ENCODE assay signal across 21 cellular contexts in genomic region chr16:25078386-25078978, GRCh38. TPM values are rescaled to one million over a fixed set of nuclear protein-coding genes. Genes with fewer than 3 reads are reported as not detected.
DNase-seq lines count a peak whose midpoint lies in the region; ATAC-seq, FAIRE-seq and TF ChIP-seq lines count a peak whose summit lies in the region.
"Had no signal": no experiment of that assay in that cellular context is flagged by ENCODE, and none has a peak within 500 bp of the region (broad histone marks: within the 10 kb centered on the region; RNA-seq: fewer than 3 reads in every experiment).

No MANE protein-coding gene starts in this region.

- H3K9me3 ChIP-seq in HepG2 (ENCODE audit: low read length) (no peaks in the 10 kb centered on the region), right lobe of liver (no peaks in the 10 kb centered on the region), OCI-LY7 (ENCODE audit: low read length) (peaks cover 12% of the 10 kb centered on the region; the same call in 1 of the 2 replicates), K562 (replicated peaks; ENCODE audit: control insufficient read depth, insufficient read depth, low read depth, low read length) (no peaks in the 10 kb centered on the region; the same call in 1 of the 2 replicates)
- H3K9me3 ChIP-seq: A549, Caco-2 had no signal

- no peak for TF ChIP-seq RAD21 in HepG2 (CRISPR knock-in tag; IDR thresholded peaks at IDR 0.05)
- no peak for TF ChIP-seq RAD21 in K562 (CRISPR knock-in tag; conservative IDR thresholded peaks at IDR 0.05 in 1 of 2, IDR thresholded peaks at IDR 0.05 in 1 of 2)

- H3K27ac ChIP-seq in HepG2 (ENCODE audit: extremely low read length, insufficient read depth, low read length): no peak overlapping the region
- H3K27ac ChIP-seq in right lobe of liver: no peak overlapping the region
- H3K27ac ChIP-seq in OCI-LY7 (ENCODE audit: low read depth, low read length, poor library complexity, severe bottlenecking): no peak overlapping the region
- no peak overlapping the region for H3K27ac ChIP-seq in K562 (ENCODE audit: extremely low read depth, low read depth, low read length)
- H3K27ac ChIP-seq: 22Rv1; A549; BLaER1 treated with 17β-estradiol and CSF1 and Interleukin-3, amounts not matched to agents 10 nM and 100 nM; C4-2B had no signal

- H2AFZ ChIP-seq in HepG2 (ENCODE audit: low read length): no peak overlapping the region
- H2AFZ ChIP-seq in OCI-LY7 (ENCODE audit: low read length): no peak overlapping the region
- no peak overlapping the region for H2AFZ ChIP-seq in K562 (ENCODE audit: low read depth, low read length)

- no peaks in the 10 kb centered on the region for H3K9me1 ChIP-seq in K562 (ENCODE audit: control insufficient read depth, insufficient read depth, low read length)

- no peak for ATAC-seq in HepG2
- ATAC-seq in right lobe of liver: no peak
- ATAC-seq in K562: no peak
- ATAC-seq: A549; CD8-positive, alpha-beta T cell had no signal

- H3K27me3 ChIP-seq in HepG2 (ENCODE audit: control insufficient read depth in 1 of 2, insufficient read depth in 2 of 2, low read length in 2 of 2): peaks cover 3 to 27% of the 10 kb centered on the region in 2 experiments; a peak in 4 of 5 replicates
- no peaks in the 10 kb centered on the region for H3K27me3 ChIP-seq in right lobe of liver
- no peaks in the 10 kb centered on the region for H3K27me3 ChIP-seq in K562 (ENCODE audit: control insufficient read depth in 2 of 2, insufficient read depth in 2 of 2, low read length in 2 of 2)
- H3K27me3 ChIP-seq: BLaER1 treated with 17β-estradiol and CSF1 and Interleukin-3, amounts not matched to agents 10 nM and 100 nM had no signal

- WGBS in HepG2 (ENCODE audit: low lambda C conversion rate): 17% methylated on average over 2 of the region's 2 CpGs
- WGBS in right lobe of liver (ENCODE audit: insufficient coverage, low coverage, low lambda C conversion rate, missing lambda C conversion rate): 100% methylated on average over 2 of the region's 2 CpGs
- 54% methylated on average over 2 of the region's 2 CpGs for WGBS in K562 (ENCODE audit: insufficient coverage, low coverage, missing lambda C conversion rate)

- in situ Hi-C loops in HepG2 (cut with HindIII; ENCODE audit: extremely low pct_ligation_motif_present, low pct_unique_long_range_greater_than_20kb): no loop called here
- in situ Hi-C loops in K562 (cut with MboI): no loop called here

- no peaks in the 10 kb centered on the region for H3K9me2 ChIP-seq in OCI-LY7 (ENCODE audit: insufficient read depth, low read length)

- H3K36me3 ChIP-seq in HepG2 (replicated peaks in 1 of 2; ENCODE audit: control insufficient read depth in 1 of 2, insufficient read depth in 2 of 2, low read length in 2 of 2) (no peaks in the 10 kb centered on the region), right lobe of liver (no peaks in the 10 kb centered on the region), OCI-LY7 (ENCODE audit: insufficient read depth, low read length) (no peaks in the 10 kb centered on the region; the same call in 1 of the 2 replicates), K562 (ENCODE audit: control insufficient read depth, insufficient read depth, low read length) (no peaks in the 10 kb centered on the region)
- H3K36me3 ChIP-seq: BLaER1 treated with 17β-estradiol and CSF1 and Interleukin-3, amounts not matched to agents 10 nM and 100 nM had no signal

- no peaks in the 10 kb centered on the region for H3K4me1 ChIP-seq in HepG2 (ENCODE audit: insufficient read depth, low read length)
- no peaks in the 10 kb centered on the region for H3K4me1 ChIP-seq in right lobe of liver
- H3K4me1 ChIP-seq in OCI-LY7 (ENCODE audit: insufficient read depth, low read length, poor library complexity, severe bottlenecking): peaks cover 17% of the 10 kb centered on the region
- peaks cover 0 to 15% of the 10 kb centered on the region in 2 experiments; a peak in 2 of 5 replicates for H3K4me1 ChIP-seq in K562 (replicated peaks in 1 of 2; ENCODE audit: control insufficient read depth in 2 of 2, insufficient read depth in 2 of 2, low read length in 2 of 2)
- H3K4me1 ChIP-seq: A549; BLaER1 treated with 17β-estradiol and CSF1 and Interleukin-3, amounts not matched to agents 10 nM and 100 nM had no signal

- H3K79me2 ChIP-seq in HepG2 (ENCODE audit: insufficient read depth, low read length): no peaks in the 10 kb centered on the region
- no peaks in the 10 kb centered on the region for H3K79me2 ChIP-seq in OCI-LY7 (ENCODE audit: insufficient read depth, low read depth, low read length)
- H3K79me2 ChIP-seq in K562 (ENCODE audit: control insufficient read depth, insufficient read depth, low read length): no peaks in the 10 kb centered on the region

- H4K20me1 ChIP-seq in HepG2 (ENCODE audit: insufficient read depth, low read length) (no peaks in the 10 kb centered on the region), OCI-LY7 (ENCODE audit: insufficient read depth, low read length) (no peaks in the 10 kb centered on the region), K562 (replicated peaks; ENCODE audit: control insufficient read depth, insufficient read depth, low read length) (no peaks in the 10 kb centered on the region)
- H4K20me1 ChIP-seq: BLaER1 treated with 17β-estradiol and CSF1 and Interleukin-3, amounts not matched to agents 10 nM and 100 nM had no signal

- TF ChIP-seq POLR2A in HepG2 (IDR thresholded peaks at IDR 0.05; ENCODE audit: insufficient read depth in 1 of 2, low read depth in 2 of 2, low read length in 2 of 2) (no peak), right lobe of liver (IDR thresholded peaks at IDR 0.05) (no peak), K562 (conservative IDR thresholded peaks at IDR 0.05) (no peak)

- TF ChIP-seq CTCF in HepG2 (CRISPR knock-in tag; IDR thresholded peaks at IDR 0.05) (no peak), right lobe of liver (IDR thresholded peaks at IDR 0.05) (no peak), OCI-LY7 (conservative IDR thresholded peaks at IDR 0.05; ENCODE audit: low read length) (no peak), K562 (IDR thresholded peaks at IDR 0.05 in 2 of 3, conservative IDR thresholded peaks at IDR 0.05 in 1 of 3; ENCODE audit: insufficient read depth in 2 of 3, low read depth in 1 of 3, low read length in 3 of 3) (no peak)

- FAIRE-seq in HepG2 (lab: Jason Lieb, UNC) (no peak), K562 (lab: Jason Lieb, UNC) (no peak)
- FAIRE-seq: A549, D721Med, G401.6, GM12892, GM18507 had no signal

- POLR2A ChIA-PET in HepG2 (lab: Yijun Ruan, JAX): interaction anchor here (1.0 kb wide), 1 partner anchor 11 kb away, joined by 6 read pairs; no protein-coding TSS in a partner anchor
- POLR2A ChIA-PET in OCI-LY7 (lab: Charles Lee): no interaction called here
- POLR2A ChIA-PET in K562 (lab: Yijun Ruan, JAX): interaction anchor here (1.6 to 2.4 kb wide), 2 partner anchors 9 to 12 kb away, joined by 5 to 11 read pairs; no protein-coding TSS in a partner anchor

- no peak for DNase-seq in HepG2 (ENCODE audit: low spot score)
- no peak for DNase-seq in right lobe of liver
- DNase-seq in OCI-LY7 (ENCODE audit: low spot score): peak; percentile 14
- no peak for DNase-seq in K562 (ENCODE audit: extremely low read depth in 1 of 4, low spot score in 3 of 4)
- DNase-seq in dermis blood vessel endothelial cell: no peak
- no peak for DNase-seq in head of caudate nucleus
- DNase-seq: AML-193; Caco-2; Calu3; CD4-positive, alpha-beta T cell; CD8-positive, alpha-beta T cell; DMS79 treated with DMSO at 0.1 percent for 48 hours; GF-D8 had no signal

- BruUV-seq in HepG2 (replicated peaks; lab: Mats Ljungman, UMichigan) (no TSS peak), OCI-LY7 (replicated peaks; lab: Mats Ljungman, UMichigan) (no TSS peak), K562 (replicated peaks; lab: Mats Ljungman, UMichigan) (no TSS peak)

- CTCF ChIA-PET in HepG2 (lab: Yijun Ruan, JAX; ENCODE audit: low intra/inter-chr PET ratio, low total read pairs) (no interaction called here), OCI-LY7 (lab: Charles Lee; ENCODE audit: unreplicated experiment) (no interaction called here), K562 (lab: Yijun Ruan, JAX; ENCODE audit: low intra/inter-chr PET ratio) (no interaction called here)

- H3K4me3 ChIP-seq in HepG2 (replicated peaks in 1 of 3; ENCODE audit: insufficient read depth in 1 of 3, low read depth in 2 of 3, low read length in 3 of 3) (no peak overlapping the region), right lobe of liver (no peak overlapping the region), OCI-LY7 (ENCODE audit: low read depth, low read length, poor library complexity, severe bottlenecking) (no peak overlapping the region), K562 (no peak overlapping the region)
- H3K4me3 ChIP-seq: A549; BLaER1 treated with 17β-estradiol and CSF1 and Interleukin-3, amounts not matched to agents 10 nM and 100 nM had no signal

- TF ChIP-seq EP300 in HepG2 (IDR thresholded peaks at IDR 0.05; ENCODE audit: low read depth in 2 of 2, low read length in 2 of 2) (no peak), HepG2 (CRISPR knock-in tag; IDR thresholded peaks at IDR 0.05; ENCODE audit: borderline replicate concordance) (no peak), K562 (IDR thresholded peaks at IDR 0.05; ENCODE audit: low read length) (no peak)

- intact Hi-C loops in HepG2 (cut with micrococcal nuclease; ENCODE audit: unreplicated experiment) (no loop called here), right lobe of liver (cut with DNase I) (no loop called here), OCI-LY7 (cut with micrococcal nuclease; ENCODE audit: unreplicated experiment) (no loop called here), K562 (cut with micrococcal nuclease) (no loop called here), head of caudate nucleus (cut with DNase I) (no loop called here)

- H3K9ac ChIP-seq in HepG2 (ENCODE audit: insufficient read depth, low read depth, low read length): no peak overlapping the region
- no peak overlapping the region for H3K9ac ChIP-seq in K562 (ENCODE audit: insufficient read depth in 1 of 2, low read depth in 2 of 2, low read length in 2 of 2)
- H3K9ac ChIP-seq: BLaER1 treated with 17β-estradiol and CSF1 and Interleukin-3, amounts not matched to agents 10 nM and 100 nM had no signal

- H3K4me2 ChIP-seq in HepG2 (ENCODE audit: low read depth, low read length) (no peak overlapping the region), OCI-LY7 (ENCODE audit: low read length) (no peak overlapping the region), K562 (ENCODE audit: insufficient read depth, low read length) (no peak overlapping the region)
- H3K4me2 ChIP-seq: A549; BLaER1 treated with 17β-estradiol and CSF1 and Interleukin-3, amounts not matched to agents 10 nM and 100 nM had no signal

RNA-seq across cellular contexts. Expression of gene LCMT1, which starts 33.1 kb away (rescaled TPM):
- total RNA-seq in HepG2 (2016; rRNA removed; fragmentation: Illumina TruSeq; extraction: Trizol) (48.7 and 56.5 TPM in 2 replicates), right lobe of liver (10 to 100 TPM in 3 of 6 experiments, 1 to 10 TPM in 3; 6.2 to 12.0 (median 8.9) TPM), OCI-LY7 (2022) (41.1 and 42.0 TPM in 2 replicates), K562 (2014; rRNA removed) (26.2 and 32.3 TPM in 2 replicates), K562 (2014; rRNA removed; fragmentation: Illumina TruSeq; extraction: Trizol) (20.0 and 21.4 TPM in 2 replicates), K562 (2015; rRNA removed; fragmentation: Illumina TruSeq; extraction: Trizol) (20.8 and 21.7 TPM in 2 replicates), K562 (2021) (35.3 and 42.8 TPM in 2 replicates), dermis blood vessel endothelial cell (24.8 and 26.5 TPM in 2 replicates)
- 67.0 and 75.9 TPM in 2 replicates for total RNA-seq in HepG2 (2016; cell fraction: cytosol; rRNA removed; fragmentation: Illumina TruSeq; extraction: Trizol; ENCODE audit: low read depth)
- 51.5 and 57.1 TPM in 2 replicates for total RNA-seq in HepG2 (2016; cell fraction: insoluble cytoplasmic fraction; rRNA removed; fragmentation: Illumina TruSeq; extraction: Trizol)
- 81.3 and 87.0 TPM in 2 replicates for total RNA-seq in HepG2 (2016; cell fraction: membrane; rRNA removed; fragmentation: Illumina TruSeq; extraction: Trizol)
- total RNA-seq in HepG2 (2016; cell fraction: nucleus; rRNA removed; fragmentation: Illumina TruSeq; extraction: Trizol): 28.0 and 34.4 TPM in 2 replicates
- polyA plus RNA-seq in HepG2 (2011; rRNA removed) (41.2 and 43.7 TPM in 2 replicates), K562 (2011; rRNA removed) (29.6 and 31.2 TPM in 2 replicates), K562 (2014; fragmentation: Illumina TruSeq; extraction: Trizol) (32.5 and 42.0 TPM in 2 replicates), K562 (2014; fragmentation: Nextera tagmentation; extraction: Ambion mirVana) (10 to 100 TPM; 34.2 to 42.8 TPM), K562 (2014; rRNA removed) (22.3 and 22.9 TPM in 2 replicates)
- 42.6 and 51.2 TPM in 2 replicates for polyA plus RNA-seq in HepG2 (2011; cell fraction: cytosol; rRNA removed)
- 23.2 and 26.4 TPM in 2 replicates for polyA plus RNA-seq in HepG2 (2011; cell fraction: nucleus; rRNA removed)
- polyA plus RNA-seq in HepG2 (2012): 67.7 and 68.8 TPM in 2 replicates
- 61.9 and 62.5 TPM in 2 replicates for polyA plus RNA-seq in HepG2 (2016; cell fraction: cytosol; fragmentation: Illumina TruSeq; extraction: Trizol; ENCODE audit: low read depth)
- polyA plus RNA-seq in HepG2 (2016; cell fraction: insoluble cytoplasmic fraction; fragmentation: Illumina TruSeq; extraction: Trizol; ENCODE audit: low read depth): 64.0 and 66.9 TPM in 2 replicates
- 79.0 and 84.0 TPM in 2 replicates for polyA plus RNA-seq in HepG2 (2016; cell fraction: membrane; fragmentation: Illumina TruSeq; extraction: Trizol; ENCODE audit: low read depth)
- polyA plus RNA-seq in HepG2 (2016; cell fraction: nucleus; fragmentation: Illumina TruSeq; extraction: Trizol; ENCODE audit: insufficient read depth, low read depth): 40.6 and 45.1 TPM in 2 replicates
- 27.8 and 49.9 TPM in 2 replicates for polyA minus RNA-seq in HepG2 (2011; rRNA and poly(A)+ RNA removed; ENCODE audit: low replicate concordance)
- polyA minus RNA-seq in HepG2 (2011; cell fraction: cytosol; rRNA and poly(A)+ RNA removed): 31.9 and 34.4 TPM in 2 replicates
- 43.3 and 57.2 TPM in 2 replicates for polyA minus RNA-seq in HepG2 (2011; cell fraction: nucleus; rRNA and poly(A)+ RNA removed)
- total RNA-seq in OCI-LY7 (2014; rRNA removed; shearing (Covaris generic)): 19.4 and 31.3 TPM in 2 replicates
- total RNA-seq in K562 (2011; cell fraction: chromatin; rRNA removed; ENCODE audit: low replicate concordance): 33.7 and 47.4 TPM in 2 replicates
- 26.7 and 33.5 TPM in 2 replicates for total RNA-seq in K562 (2011; cell fraction: nucleolus; rRNA removed)
- 36.5 and 39.2 TPM in 2 replicates for total RNA-seq in K562 (2011; cell fraction: nucleoplasm; rRNA removed)
- 15.3 and 25.4 TPM in 2 replicates for polyA plus RNA-seq in K562 (2011; cell fraction: cytosol; rRNA removed)
- polyA plus RNA-seq in K562 (2011; cell fraction: nucleus; rRNA removed): 20.8 and 22.0 TPM in 2 replicates
- polyA plus RNA-seq in K562 (2012): 41.7 and 44.4 TPM in 2 replicates
- 49.2 and 53.4 TPM in 2 replicates for polyA minus RNA-seq in K562 (2011; rRNA and poly(A)+ RNA removed)
- polyA minus RNA-seq in K562 (2011; cell fraction: cytosol; rRNA and poly(A)+ RNA removed): 19.9 and 24.8 TPM in 2 replicates
- 11.2 and 25.0 TPM in 2 replicates for polyA minus RNA-seq in K562 (2011; cell fraction: nucleus; rRNA and poly(A)+ RNA removed)
